24 cellular contexts compared by ENCODE assay signal in genomic region chr1:51048670-51049069, GRCh38. TPM values are rescaled to one million over a fixed set of nuclear protein-coding genes. Genes with fewer than 3 reads are reported as not detected.
"Had no signal": no experiment of that assay in that cellular context is flagged by ENCODE, and none has a peak within 500 bp of the region (broad histone marks: within the 10 kb centered on the region; RNA-seq: fewer than 3 reads in every experiment).

No MANE protein-coding gene starts in this region.

- H3K4me3 Mint-ChIP-seq: naive thymus-derived CD8-positive, alpha-beta T cell; neural crest cell had no signal

- H3K27ac Mint-ChIP-seq: naive thymus-derived CD8-positive, alpha-beta T cell had no signal

- H3K4me1 Mint-ChIP-seq: naive thymus-derived CD8-positive, alpha-beta T cell; neural crest cell had no signal

- ATAC-seq: gastrocnemius medialis; heart right ventricle; left lobe of liver; naive thymus-derived CD8-positive, alpha-beta T cell had no signal

- DNase-seq: effector memory CD4-positive, alpha-beta T cell; gastrocnemius medialis; heart right ventricle; hypothalamus; kidney glomerular epithelial cell; mammary epithelial cell; naive thymus-derived CD8-positive, alpha-beta T cell; posterior cingulate gyrus; sigmoid colon; small intestine; stimulated activated CD4-positive, alpha-beta T cell treated with anti-CD3 and anti-CD28 coated beads, Interleukin-12 subunit alpha, Interleukin-12 subunit beta, amount 100 ng/mL, for 4 hours; stimulated activated naive CD4-positive, alpha-beta T cell; trophoblast cell had no signal

- H3K36me3 Mint-ChIP-seq: naive thymus-derived CD8-positive, alpha-beta T cell had no signal

- H3K9me3 Mint-ChIP-seq: naive thymus-derived CD8-positive, alpha-beta T cell; neural crest cell had no signal

RNA-seq across cellular contexts. Expression of gene C1orf185, which starts 53.4 kb away (rescaled TPM):
- total RNA-seq: dermis microvascular lymphatic vessel endothelial cell; esophagus muscularis mucosa; fibroblast of villous mesenchyme; gastrocnemius medialis; heart right ventricle; left lobe of liver; lower leg skin; mammary epithelial cell; mesenteric fat pad; mononuclear cell; naive thymus-derived CD8-positive, alpha-beta T cell; neural crest cell; osteocyte; pulmonary artery endothelial cell; sigmoid colon had no signal
- polyA plus RNA-seq: heart right ventricle; mammary epithelial cell; naive thymus-derived CD8-positive, alpha-beta T cell; sigmoid colon; small intestine; thymus had no signal
